29 cellular contexts compared by ENCODE assay signal in the genomic region with DNA sequence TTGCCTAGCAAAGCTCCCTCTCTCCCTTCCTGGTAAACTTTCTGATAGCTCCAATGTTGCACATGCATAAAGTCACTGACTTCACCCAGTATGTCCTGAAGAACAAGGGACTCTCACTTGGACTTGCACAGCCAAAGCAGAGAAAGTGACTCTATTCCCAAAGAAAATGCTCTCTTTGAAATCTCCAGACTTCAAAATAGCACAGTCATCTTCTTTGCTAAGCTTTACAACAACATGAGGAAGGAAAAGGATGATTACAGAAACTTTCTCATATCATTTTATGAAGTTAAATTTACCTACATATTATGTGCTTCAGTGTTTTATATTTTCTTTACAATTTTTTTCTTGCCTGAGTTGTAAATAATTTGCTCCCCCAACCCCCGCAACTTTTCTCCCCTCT.
"Had no signal": no experiment of that assay in that cellular context is flagged by ENCODE, and none has a peak within 500 bp of the region (broad histone marks: within the 10 kb centered on the region; RNA-seq: fewer than 3 reads in every experiment).

No MANE protein-coding gene starts in this region.

- ATAC-seq: activated CD4-positive, alpha-beta T cell treated with anti-CD3 and anti-CD28 coated beads for 36 hours; activated CD8-positive, alpha-beta memory T cell treated with anti-CD3 and anti-CD28 coated beads, Interleukin-2, amount 10 ng/mL, durations not matched to agents 7 days and 5 days; activated CD8-positive, alpha-beta T cell treated with anti-CD3 and anti-CD28 coated beads, Interleukin-2, amount 10 ng/mL, durations not matched to agents 7 days and 5 days; activated naive CD4-positive, alpha-beta T cell treated with anti-CD3 and anti-CD28 coated beads, Interleukin-2, amount 50 U/mL, for 72 hours; esophagus mucosa had no signal

- H3K36me3 ChIP-seq: ascending aorta, breast epithelium had no signal

- H3K27me3 Mint-ChIP-seq: activated CD4-positive, alpha-beta memory T cell treated with anti-CD3 and anti-CD28 coated beads for 36 hours; activated CD4-positive, alpha-beta T cell treated with anti-CD3 and anti-CD28 coated beads for 36 hours; activated CD4-positive, alpha-beta T cell treated with anti-CD3 and anti-CD28 coated beads, Interleukin-2, amount 10 ng/mL, durations not matched to agents 24 days and 14 days; activated CD8-positive, alpha-beta memory T cell treated with anti-CD3 and anti-CD28 coated beads, Interleukin-2, amount 10 ng/mL, durations not matched to agents 7 days and 5 days; activated naive CD4-positive, alpha-beta T cell treated with anti-CD3 and anti-CD28 coated beads, Interleukin-2, amount 10 ng/mL, durations not matched to agents 7 days and 5 days; activated naive CD8-positive, alpha-beta T cell treated with anti-CD3 and anti-CD28 coated beads, Interleukin-2, amount 10 ng/mL, durations not matched to agents 7 days and 5 days; brain; central memory CD8-positive, alpha-beta T cell; dendritic cell treated with granulocyte-macrophage colony-stimulating factor and Interleukin-4, amounts not matched to agents 40 ng/mL and 50 ng/mL, for 4 days had no signal

- DNase-seq: activated CD4-positive, alpha-beta memory T cell treated with anti-CD3 and anti-CD28 coated beads for 36 hours; activated CD4-positive, alpha-beta T cell treated with anti-CD3 and anti-CD28 coated beads for 36 hours; activated CD4-positive, alpha-beta T cell treated with anti-CD3 and anti-CD28 coated beads, Interleukin-2, amount 10 ng/mL, durations not matched to agents 24 days and 14 days; activated CD4-positive, CD25-positive, alpha-beta regulatory T cell; activated CD4-positive, CD25-positive, alpha-beta regulatory T cell treated with anti-CD3 and anti-CD28 coated beads, Interleukin-2, amount 50 U/mL, for 72 hours; activated CD8-positive, alpha-beta memory T cell treated with anti-CD3 and anti-CD28 coated beads, Interleukin-2, amount 10 ng/mL, durations not matched to agents 7 days and 5 days; activated CD8-positive, alpha-beta memory T cell treated with anti-CD3 and anti-CD28 coated beads, Interleukin-2, amount 50 U/mL, for 4 hours; activated CD8-positive, alpha-beta T cell treated with anti-CD3 and anti-CD28 coated beads, Interleukin-2, amount 10 ng/mL, durations not matched to agents 7 days and 5 days; activated gamma-delta T cell; activated naive CD4-positive, alpha-beta T cell; activated naive CD4-positive, alpha-beta T cell treated with anti-CD3 and anti-CD28 coated beads, Interleukin-2, amount 10 ng/mL, durations not matched to agents 7 days and 5 days; activated naive CD8-positive, alpha-beta T cell treated with anti-CD3 and anti-CD28 coated beads, Interleukin-2, amount 10 ng/mL, durations not matched to agents 7 days and 5 days; activated T-cell treated with anti-CD3 and anti-CD28 coated beads, Interleukin-2, amount 50 U/mL, for 1 hour; activated T-cell treated with anti-CD3 and anti-CD28 coated beads, Interleukin-2, amount 50 U/mL, for 48 hours; dorsolateral prefrontal cortex; effector memory CD4-positive, alpha-beta T cell; endodermal cell; foreskin fibroblast; head of caudate nucleus; T-helper 2 cell had no signal

- H3K4me3 Mint-ChIP-seq: activated CD4-positive, alpha-beta memory T cell treated with anti-CD3 and anti-CD28 coated beads for 36 hours; activated CD4-positive, alpha-beta T cell treated with anti-CD3 and anti-CD28 coated beads for 36 hours; activated CD4-positive, alpha-beta T cell treated with anti-CD3 and anti-CD28 coated beads, Interleukin-2, amount 10 ng/mL, durations not matched to agents 24 days and 14 days; activated CD8-positive, alpha-beta memory T cell treated with anti-CD3 and anti-CD28 coated beads, Interleukin-2, amount 10 ng/mL, durations not matched to agents 7 days and 5 days; activated CD8-positive, alpha-beta T cell treated with anti-CD3 and anti-CD28 coated beads, Interleukin-2, amount 10 ng/mL, durations not matched to agents 7 days and 5 days; activated naive CD4-positive, alpha-beta T cell treated with anti-CD3 and anti-CD28 coated beads, Interleukin-2, amount 10 ng/mL, durations not matched to agents 7 days and 5 days; activated naive CD8-positive, alpha-beta T cell treated with anti-CD3 and anti-CD28 coated beads, Interleukin-2, amount 10 ng/mL, durations not matched to agents 7 days and 5 days; activated T-helper 1 cell treated with anti-CD3 and anti-CD28 coated beads, Interleukin-12 subunit alpha, Interleukin-12 subunit beta, Interleukin-2, Interleukin-4 antibody, amounts not matched to agents 30 ng/mL and 10 ng/mL and 1 ng/mL, durations not matched to agents 14 hours and 24 hours and 36 hours; brain; central memory CD8-positive, alpha-beta T cell; dendritic cell treated with granulocyte-macrophage colony-stimulating factor and Interleukin-4, amounts not matched to agents 40 ng/mL and 50 ng/mL, for 4 days; endodermal cell had no signal

- H3K9me3 ChIP-seq: ascending aorta, breast epithelium had no signal

- H3K4me1 Mint-ChIP-seq: activated CD4-positive, alpha-beta T cell treated with anti-CD3 and anti-CD28 coated beads, Interleukin-2, amount 10 ng/mL, durations not matched to agents 24 days and 14 days; activated naive CD4-positive, alpha-beta T cell treated with anti-CD3 and anti-CD28 coated beads, Interleukin-2, amount 10 ng/mL, durations not matched to agents 7 days and 5 days; central memory CD8-positive, alpha-beta T cell; endodermal cell had no signal

- H3K36me3 Mint-ChIP-seq: activated CD4-positive, alpha-beta memory T cell treated with anti-CD3 and anti-CD28 coated beads for 36 hours; activated CD8-positive, alpha-beta memory T cell treated with anti-CD3 and anti-CD28 coated beads, Interleukin-2, amount 10 ng/mL, durations not matched to agents 7 days and 5 days; activated naive CD4-positive, alpha-beta T cell treated with anti-CD3 and anti-CD28 coated beads, Interleukin-2, amount 10 ng/mL, durations not matched to agents 7 days and 5 days; activated naive CD4-positive, alpha-beta T cell treated with anti-CD3 and anti-CD28 coated beads, Interleukin-2, amount 50 U/mL, for 72 hours; activated naive CD8-positive, alpha-beta T cell treated with anti-CD3 and anti-CD28 coated beads, Interleukin-2, amount 10 ng/mL, durations not matched to agents 7 days and 5 days; brain had no signal

- H3K27ac Mint-ChIP-seq: activated CD4-positive, alpha-beta memory T cell treated with anti-CD3 and anti-CD28 coated beads for 36 hours; activated CD4-positive, alpha-beta T cell treated with anti-CD3 and anti-CD28 coated beads for 36 hours; activated CD4-positive, alpha-beta T cell treated with anti-CD3 and anti-CD28 coated beads, Interleukin-2, amount 10 ng/mL, durations not matched to agents 24 days and 14 days; activated CD8-positive, alpha-beta memory T cell treated with anti-CD3 and anti-CD28 coated beads, Interleukin-2, amount 10 ng/mL, durations not matched to agents 7 days and 5 days; activated CD8-positive, alpha-beta T cell treated with anti-CD3 and anti-CD28 coated beads, Interleukin-2, amount 10 ng/mL, durations not matched to agents 7 days and 5 days; activated naive CD4-positive, alpha-beta T cell treated with anti-CD3 and anti-CD28 coated beads, Interleukin-2, amount 10 ng/mL, durations not matched to agents 7 days and 5 days; activated naive CD4-positive, alpha-beta T cell treated with anti-CD3 and anti-CD28 coated beads, Interleukin-2, amount 50 U/mL, for 72 hours; activated naive CD8-positive, alpha-beta T cell treated with anti-CD3 and anti-CD28 coated beads, Interleukin-2, amount 10 ng/mL, durations not matched to agents 7 days and 5 days; activated T-helper 1 cell treated with anti-CD3 and anti-CD28 coated beads, Interleukin-12 subunit alpha, Interleukin-12 subunit beta, Interleukin-2, Interleukin-4 antibody, amounts not matched to agents 30 ng/mL and 10 ng/mL and 1 ng/mL, durations not matched to agents 14 hours and 24 hours and 36 hours; dendritic cell treated with granulocyte-macrophage colony-stimulating factor and Interleukin-4, amounts not matched to agents 40 ng/mL and 50 ng/mL, for 4 days; endodermal cell had no signal

- H3K4me3 ChIP-seq: ascending aorta, breast epithelium, coronary artery, dorsolateral prefrontal cortex had no signal

- H3K9me3 Mint-ChIP-seq: activated CD4-positive, alpha-beta memory T cell treated with anti-CD3 and anti-CD28 coated beads for 36 hours; activated CD4-positive, alpha-beta T cell treated with anti-CD3 and anti-CD28 coated beads, Interleukin-2, amount 10 ng/mL, durations not matched to agents 24 days and 14 days; activated naive CD4-positive, alpha-beta T cell treated with anti-CD3 and anti-CD28 coated beads, Interleukin-2, amount 10 ng/mL, durations not matched to agents 7 days and 5 days; activated naive CD4-positive, alpha-beta T cell treated with anti-CD3 and anti-CD28 coated beads, Interleukin-2, amount 50 U/mL, for 72 hours; activated T-helper 1 cell treated with anti-CD3 and anti-CD28 coated beads, Interleukin-12 subunit alpha, Interleukin-12 subunit beta, Interleukin-2, Interleukin-4 antibody, amounts not matched to agents 30 ng/mL and 10 ng/mL and 1 ng/mL, durations not matched to agents 14 hours and 24 hours and 36 hours; brain; central memory CD8-positive, alpha-beta T cell; dendritic cell treated with granulocyte-macrophage colony-stimulating factor and Interleukin-4, amounts not matched to agents 40 ng/mL and 50 ng/mL, for 4 days; endodermal cell had no signal

- H3K27ac ChIP-seq: ascending aorta, breast epithelium, coronary artery, dorsolateral prefrontal cortex had no signal

- H3K4me1 ChIP-seq: breast epithelium had no signal

- H3K27me3 ChIP-seq: ascending aorta, breast epithelium, dorsolateral prefrontal cortex had no signal
